1 cellular context compared by ENCODE assay signal in the genomic region with DNA sequence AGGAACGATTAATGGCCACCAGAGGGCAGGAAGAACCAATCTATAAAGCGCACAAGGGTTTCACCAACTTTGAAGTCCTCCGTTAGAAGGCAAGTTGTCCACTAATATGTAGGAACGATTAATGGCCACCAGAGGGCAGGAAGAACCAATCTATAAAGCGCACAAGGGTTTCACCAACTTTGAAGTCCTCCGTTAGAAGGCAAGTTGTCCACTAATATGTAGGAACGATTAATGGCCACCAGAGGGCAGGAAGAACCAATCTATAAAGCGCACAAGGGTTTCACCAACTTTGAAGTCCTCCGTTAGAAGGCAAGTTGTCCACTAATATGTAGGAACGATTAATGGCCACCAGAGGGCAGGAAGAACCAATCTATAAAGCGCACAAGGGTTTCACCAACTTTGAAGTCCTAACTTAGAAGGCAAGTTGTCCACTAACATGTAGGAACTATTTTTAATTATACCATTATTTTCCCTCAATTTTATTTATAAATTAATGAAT.
TF ChIP-seq lines count a peak whose summit lies in the region.

No MANE protein-coding gene starts in this region.

TF ChIP-seq in K562, 482 proteins besides CTCF, POLR2A, EP300 and RAD21 (continued from another document):
- TF ChIP-seq, protein P1, sequence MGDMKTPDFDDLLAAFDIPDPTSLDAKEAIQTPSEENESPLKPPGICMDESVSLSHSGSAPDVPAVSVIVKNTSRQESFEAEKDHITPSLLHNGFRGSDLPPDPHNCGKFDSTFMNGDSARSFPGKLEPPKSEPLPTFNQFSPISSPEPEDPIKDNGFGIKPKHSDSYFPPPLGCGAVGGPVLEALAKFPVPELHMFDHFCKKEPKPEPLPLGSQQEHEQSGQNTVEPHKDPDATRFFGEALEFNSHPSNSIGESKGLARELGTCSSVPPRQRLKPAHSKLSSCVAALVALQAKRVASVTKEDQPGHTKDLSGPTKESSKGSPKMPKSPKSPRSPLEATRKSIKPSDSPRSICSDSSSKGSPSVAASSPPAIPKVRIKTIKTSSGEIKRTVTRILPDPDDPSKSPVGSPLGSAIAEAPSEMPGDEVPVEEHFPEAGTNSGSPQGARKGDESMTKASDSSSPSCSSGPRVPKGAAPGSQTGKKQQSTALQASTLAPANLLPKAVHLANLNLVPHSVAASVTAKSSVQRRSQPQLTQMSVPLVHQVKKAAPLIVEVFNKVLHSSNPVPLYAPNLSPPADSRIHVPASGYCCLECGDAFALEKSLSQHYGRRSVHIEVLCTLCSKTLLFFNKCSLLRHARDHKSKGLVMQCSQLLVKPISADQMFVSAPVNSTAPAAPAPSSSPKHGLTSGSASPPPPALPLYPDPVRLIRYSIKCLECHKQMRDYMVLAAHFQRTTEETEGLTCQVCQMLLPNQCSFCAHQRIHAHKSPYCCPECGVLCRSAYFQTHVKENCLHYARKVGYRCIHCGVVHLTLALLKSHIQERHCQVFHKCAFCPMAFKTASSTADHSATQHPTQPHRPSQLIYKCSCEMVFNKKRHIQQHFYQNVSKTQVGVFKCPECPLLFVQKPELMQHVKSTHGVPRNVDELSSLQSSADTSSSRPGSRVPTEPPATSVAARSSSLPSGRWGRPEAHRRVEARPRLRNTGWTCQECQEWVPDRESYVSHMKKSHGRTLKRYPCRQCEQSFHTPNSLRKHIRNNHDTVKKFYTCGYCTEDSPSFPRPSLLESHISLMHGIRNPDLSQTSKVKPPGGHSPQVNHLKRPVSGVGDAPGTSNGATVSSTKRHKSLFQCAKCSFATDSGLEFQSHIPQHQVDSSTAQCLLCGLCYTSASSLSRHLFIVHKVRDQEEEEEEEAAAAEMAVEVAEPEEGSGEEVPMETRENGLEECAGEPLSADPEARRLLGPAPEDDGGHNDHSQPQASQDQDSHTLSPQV (IDR thresholded peaks at IDR 0.05): 0 out of 2 replicates have a peak, but pooled peaks have one; percentile 26
